15 cellular contexts compared by ENCODE assay signal in the genomic region with DNA sequence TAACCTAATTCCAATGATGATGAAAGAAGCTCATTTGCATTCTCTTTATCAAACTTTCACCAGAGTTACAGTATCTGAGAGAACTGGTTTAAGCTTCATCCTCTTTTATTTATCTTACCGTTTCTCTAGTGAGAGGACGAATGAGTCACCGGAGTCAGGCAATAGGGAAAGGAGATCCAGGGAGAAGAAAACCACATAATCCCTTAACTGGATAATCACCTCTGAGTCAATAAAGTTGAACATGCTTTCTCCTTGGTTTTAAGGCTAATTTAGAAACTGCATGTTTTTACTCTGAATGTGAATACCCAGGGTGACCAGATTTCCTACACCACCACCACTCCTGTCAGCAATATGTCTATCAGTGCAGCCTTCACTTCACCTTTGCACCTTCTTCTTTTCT.
DNase-seq lines count a peak whose midpoint lies in the region; ATAC-seq, FAIRE-seq and TF ChIP-seq lines count a peak whose summit lies in the region.
"Had no signal": no experiment of that assay in that cellular context is flagged by ENCODE, and none has a peak within 500 bp of the region (broad histone marks: within the 10 kb centered on the region; RNA-seq: fewer than 3 reads in every experiment).

No MANE protein-coding gene starts in this region.

- no peaks in the 10 kb centered on the region for H3K9me3 ChIP-seq in H1 (ENCODE audit: insufficient read depth in 2 of 2, low read depth in 1 of 2, low read length in 1 of 2)
- H3K9me3 ChIP-seq: heart right ventricle had no signal

- H3K36me3 ChIP-seq in H1 (ENCODE audit: control insufficient read depth in 2 of 4, insufficient read depth in 4 of 4, low read length in 3 of 4) = no peaks in the 10 kb centered on the region
- H3K36me3 ChIP-seq: heart right ventricle had no signal

- peaks cover 0 to 1% (median 0%) of the 10 kb centered on the region in 4 experiments; a peak in 1 of 7 replicates for H3K27me3 ChIP-seq in H1 (replicated peaks in 1 of 4; ENCODE audit: control insufficient read depth in 3 of 4, extremely low read depth in 1 of 4, insufficient read depth in 3 of 4, low read length in 3 of 4)
- H3K27me3 ChIP-seq: heart right ventricle had no signal

- no peaks in the 10 kb centered on the region for H3K4me1 ChIP-seq in H1 (replicated peaks in 1 of 4; ENCODE audit: control insufficient read depth in 3 of 4, insufficient read depth in 4 of 4, low read length in 3 of 4)
- H3K4me1 ChIP-seq: heart right ventricle had no signal

- 95% methylated on average over 3 of the region's 3 CpGs; no CpG with 5 or more reads in 1 of the 2 experiments for WGBS in H1 (ENCODE audit: extremely low coverage in 1 of 2, insufficient coverage in 1 of 2, insufficient read length in 1 of 2, insufficient replicate concordance in 2 of 2, low coverage in 1 of 2, low lambda C conversion rate in 2 of 2, missing lambda C conversion rate in 1 of 2), 2 experiments

- no peak overlapping the region for H3K27ac ChIP-seq in H1 (ENCODE audit: low read depth, low read length)
- H3K27ac ChIP-seq: heart right ventricle had no signal

- H3K23me2 ChIP-seq in H1 (ENCODE audit: low read depth, low read length) = no peaks in the 10 kb centered on the region

- H3K56ac ChIP-seq in H1 (replicated peaks; ENCODE audit: insufficient read length, low read depth, low read length) = no peak overlapping the region

- no peak for TF ChIP-seq RAD21 in H1 (IDR thresholded peaks at IDR 0.05 in 1 of 2, conservative IDR thresholded peaks at IDR 0.05 in 1 of 2; ENCODE audit: low read depth in 2 of 2, low read length in 2 of 2)

- H2BK15ac ChIP-seq in H1 (ENCODE audit: low read length) = no peak overlapping the region

- ATAC-seq in HG03175 (IDR thresholded peaks at IDR 0.05; ENCODE audit: unreplicated experiment) = no peak
- ATAC-seq: heart right ventricle had no signal

- TF ChIP-seq CTCF in H1 (IDR thresholded peaks at IDR 0.05; ENCODE audit: control extremely low read depth in 1 of 3, insufficient read depth in 1 of 3, low read depth in 1 of 3, low read length in 3 of 3) = no peak

- DNase-seq in ELR (ENCODE audit: low read depth) = peak; percentile 90
- DNase-seq in OCI-M2 (lab: John Stamatoyannopoulos, UW; ENCODE audit: unreplicated experiment) = peak; percentile 31
- no peak for DNase-seq in H1 (ENCODE audit: low read depth in 1 of 2, low spot score in 2 of 2)
- DNase-seq in renal cortical epithelial cell (ENCODE audit: low read depth) = peak; percentile 89
- DNase-seq in nucleus accumbens (lab: John Stamatoyannopoulos, UW) = no peak
- no peak for DNase-seq in NK-92 treated with Interleukin-12 subunit alpha and Interleukin-12 subunit beta, amount 100 ng/mL, for 24 hours (lab: John Stamatoyannopoulos, UW)
- DNase-seq in activated effector memory CD4-positive, alpha-beta T cell treated with Interleukin-2 at 50 U/mL for 16 hours = no peak
- DNase-seq: activated CD8-positive, alpha-beta memory T cell treated with anti-CD3 and anti-CD28 coated beads, Interleukin-2, amount 50 U/mL, for 4 hours; GDM1; heart right ventricle; midbrain; NCI-H2081 treated with DMSO at 0.1 percent for 48 hours; stimulated activated CD4-positive, alpha-beta T cell treated with anti-CD3 and anti-CD28 coated beads, Interleukin-12 subunit alpha, Interleukin-12 subunit beta, amount 100 ng/mL, for 4 hours; T-helper 1 cell had no signal

- no peak overlapping the region for H2BK120ac ChIP-seq in H1 (replicated peaks; ENCODE audit: low read depth, low read length)

- FAIRE-seq in H1 (lab: Jason Lieb, UNC) = no peak

- no peaks in the 10 kb centered on the region for H3K79me1 ChIP-seq in H1 (ENCODE audit: low read depth, low read length)

- H4K5ac ChIP-seq in H1 (ENCODE audit: insufficient read length, low read depth, low read length) = no peak overlapping the region

- H4K20me1 ChIP-seq in H1 (replicated peaks in 1 of 2; ENCODE audit: control insufficient read depth in 1 of 2, insufficient read depth in 2 of 2, low read length in 2 of 2) = no peaks in the 10 kb centered on the region

- no peak overlapping the region for H4K8ac ChIP-seq in H1 (ENCODE audit: extremely low read depth, insufficient read depth, low read length)

- no peak overlapping the region for H2BK20ac ChIP-seq in H1 (ENCODE audit: low read length)

- H3K4me3 ChIP-seq in H1 (ENCODE audit: extremely low read depth in 1 of 4, insufficient read depth in 2 of 4, low read depth in 3 of 4, low read length in 4 of 4) = no peak overlapping the region
- H3K4me3 ChIP-seq: heart right ventricle had no signal

- no peak for TF ChIP-seq EP300 in H1 (IDR thresholded peaks at IDR 0.05; ENCODE audit: borderline replicate concordance in 1 of 2, low read depth in 2 of 2, low read length in 2 of 2)

- no peaks in the 10 kb centered on the region for H3K79me2 ChIP-seq in H1 (ENCODE audit: control insufficient read depth in 1 of 2, insufficient read depth in 2 of 2, low read length in 2 of 2)

- CTCF ChIA-PET in H1 (lab: Charles Lee; ENCODE audit: partially characterized antibody) = interaction anchor here (0.9 to 2.0 kb wide), 4 partner anchors 10 to 48 kb away, joined by 3 to 5 read pairs (median 3); no protein-coding TSS in a partner anchor

- H2BK12ac ChIP-seq in H1 (ENCODE audit: low read depth, low read length) = no peak overlapping the region

- no peak overlapping the region for H3K18ac ChIP-seq in H1 (ENCODE audit: extremely low read depth, low read length)

- H3K23ac ChIP-seq in H1 (ENCODE audit: insufficient read length) = no peak overlapping the region

- H2AK5ac ChIP-seq in H1 (ENCODE audit: low read depth, low read length) = no peak overlapping the region

- H2BK5ac ChIP-seq in H1 (ENCODE audit: low read depth, low read length) = no peak overlapping the region

- POLR2A ChIA-PET in H1 (lab: Charles Lee; ENCODE audit: partially characterized antibody) = no interaction called here

- peak overlapping the region; percentile 21; the same call in 1 of the 2 replicates for H2AFZ ChIP-seq in H1 (ENCODE audit: low read length)

- H3K4me2 ChIP-seq in H1 (ENCODE audit: insufficient read depth in 1 of 2, low read depth in 2 of 2, low read length in 2 of 2) = no peak overlapping the region

- no peak for TF ChIP-seq POLR2A in H1 (IDR thresholded peaks at IDR 0.05; ENCODE audit: control extremely low read depth in 1 of 2, low read depth in 2 of 2, low read length in 2 of 2)

- no peak overlapping the region for H4K91ac ChIP-seq in H1 (replicated peaks; ENCODE audit: insufficient read length, low read length)

- no peak overlapping the region for H3K9ac ChIP-seq in H1 (replicated peaks in 1 of 4; ENCODE audit: extremely low read depth in 1 of 4, low read depth in 3 of 4, low read length in 3 of 4)

- H3K14ac ChIP-seq in H1 (ENCODE audit: insufficient read length) = no peak overlapping the region

- no peak overlapping the region for H3K4ac ChIP-seq in H1 (replicated peaks; ENCODE audit: insufficient read length, low read depth, low read length)

TF ChIP-seq in H1, 55 proteins besides CTCF, POLR2A, EP300 and RAD21:
- TF ChIP-seq FOSL1 (IDR thresholded peaks at IDR 0.05; ENCODE audit: insufficient read depth, low read depth, low read length) (no peak), RBBP5 (IDR thresholded peaks at IDR 0.05; ENCODE audit: borderline replicate concordance, low read depth, low read length) (no peak), SAP30 (IDR thresholded peaks at IDR 0.05; ENCODE audit: insufficient read depth, insufficient replicate concordance, low read length) (no peak), BRCA1 (IDR thresholded peaks at IDR 0.05; ENCODE audit: low read depth, low read length) (no peak), NRF1 (IDR thresholded peaks at IDR 0.05; ENCODE audit: low read depth, low read length) (no peak), CHD2 (IDR thresholded peaks at IDR 0.05; ENCODE audit: low read length) (no peak), ASH2L (IDR thresholded peaks at IDR 0.05; ENCODE audit: low read length) (no peak), MAFK (IDR thresholded peaks at IDR 0.05; ENCODE audit: low read depth, low read length) (no peak), YY1 (IDR thresholded peaks at IDR 0.05; ENCODE audit: low read depth, low read length) (no peak), RFX5 (IDR thresholded peaks at IDR 0.05; ENCODE audit: borderline replicate concordance, low read depth, low read length) (no peak), TEAD4 (IDR thresholded peaks at IDR 0.05; ENCODE audit: low read depth, low read length) (no peak), JUND (IDR thresholded peaks at IDR 0.05; ENCODE audit: low read length) (no peak), ZNF274 (IDR thresholded peaks at IDR 0.05; ENCODE audit: borderline replicate concordance, extremely low read depth, low read length) (no peak), CHD1 (IDR thresholded peaks at IDR 0.05; ENCODE audit: low read depth, low read length) (no peak), NANOG (IDR thresholded peaks at IDR 0.05; ENCODE audit: insufficient read depth, low read depth, low read length, poor library complexity, severe bottlenecking) (no peak), POU5F1 (IDR thresholded peaks at IDR 0.05; ENCODE audit: low read depth, low read length) (no peak)
TF ChIP-seq in H1: peak in this region for 0.

Comparison
In these comparisons a context has a peak if more than half of its experiments do, and no peak if none do; other contexts are left out.
1. DNase-seq: peak in ELR (single experiment), OCI-M2 (single experiment) and renal cortical epithelial cell (single experiment); none in H1 (0 of 2), nucleus accumbens (0 of 56), NK-92 treated with Interleukin-12 subunit alpha and Interleukin-12 subunit beta, amount 100 ng/mL, for 24 hours (single experiment) and activated effector memory CD4-positive, alpha-beta T cell treated with Interleukin-2 at 50 U/mL for 16 hours (single experiment).